In the genomic region with DNA sequence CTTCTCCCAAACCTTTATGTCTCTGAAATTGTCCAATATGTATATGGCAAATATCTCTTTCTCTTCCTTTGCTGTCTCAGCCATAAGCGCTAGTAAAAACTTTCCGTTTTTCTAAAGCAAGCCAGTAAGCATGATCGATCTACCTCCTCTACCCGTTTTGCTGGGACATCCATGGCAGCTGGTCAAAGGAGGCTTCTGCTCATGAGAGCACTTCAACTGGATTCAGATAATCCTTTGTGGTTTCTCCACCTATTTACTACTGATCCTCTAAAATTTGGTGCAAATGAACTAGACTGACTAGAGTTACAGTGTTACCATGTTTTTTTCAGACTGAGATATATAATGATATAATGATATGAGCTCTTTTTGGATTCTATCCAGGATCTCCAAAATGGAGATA, we compare ENCODE assay signal across 17 cellular contexts. TPM values are rescaled to one million over a fixed set of nuclear protein-coding genes. Genes with fewer than 3 reads are reported as not detected.
A peak's percentile ranks its signal among the peaks of the same experiment; 100 is the strongest.
DNase-seq lines count a peak whose midpoint lies in the region; ATAC-seq and FAIRE-seq lines count a peak whose summit lies in the region.
"Had no signal": no experiment of that assay in that cellular context is flagged by ENCODE, and none has a peak within 500 bp of the region (broad histone marks: within the 10 kb centered on the region; RNA-seq: fewer than 3 reads in every experiment).

No MANE protein-coding gene starts in this region.

- H3K27ac Mint-ChIP-seq in activated T-cell treated with anti-CD3 and anti-CD28 coated beads, Interleukin-2, amount 50 U/mL, for 24 hours: peak overlapping the region; percentile 76
- H3K27ac Mint-ChIP-seq in activated T-helper 17 cell treated with anti-CD3 and anti-CD28 coated beads, Interleukin-2, amount 50 U/mL, for 72 hours: peak overlapping the region; percentile 62
- H3K27ac Mint-ChIP-seq in activated naive CD4-positive, alpha-beta T cell treated with anti-CD3 and anti-CD28 coated beads for 36 hours: no peak overlapping the region
- H3K27ac Mint-ChIP-seq: CD8-positive, alpha-beta T cell had no signal

- peaks cover 70% of the 10 kb centered on the region for H3K4me1 Mint-ChIP-seq in activated T-cell treated with anti-CD3 and anti-CD28 coated beads, Interleukin-2, amount 50 U/mL, for 24 hours (ENCODE audit: low read depth)
- peaks cover 39% of the 10 kb centered on the region for H3K4me1 Mint-ChIP-seq in activated T-helper 17 cell treated with anti-CD3 and anti-CD28 coated beads, Interleukin-2, amount 50 U/mL, for 72 hours
- peaks cover 47% of the 10 kb centered on the region for H3K4me1 Mint-ChIP-seq in activated naive CD4-positive, alpha-beta T cell treated with anti-CD3 and anti-CD28 coated beads for 36 hours (ENCODE audit: low read depth)

- CTCF ChIA-PET in activated naive CD4-positive, alpha-beta T cell treated with anti-CD3 and anti-CD28 coated beads for 36 hours (lab: Charles Lee): interaction anchor here (1.5 to 2.1 kb wide), 2 partner anchors 16 to 58 kb away, joined by 4 to 5 read pairs; no protein-coding TSS in a partner anchor

- H3K4me3 Mint-ChIP-seq in activated T-cell treated with anti-CD3 and anti-CD28 coated beads, Interleukin-2, amount 50 U/mL, for 24 hours: no peak overlapping the region
- peak overlapping the region; percentile 9 for H3K4me3 Mint-ChIP-seq in activated T-helper 17 cell treated with anti-CD3 and anti-CD28 coated beads, Interleukin-2, amount 50 U/mL, for 72 hours
- no peak overlapping the region for H3K4me3 Mint-ChIP-seq in activated naive CD4-positive, alpha-beta T cell treated with anti-CD3 and anti-CD28 coated beads for 36 hours
- H3K4me3 Mint-ChIP-seq: CD14-positive monocyte; CD8-positive, alpha-beta T cell had no signal

- H3K36me3 Mint-ChIP-seq in activated T-cell treated with anti-CD3 and anti-CD28 coated beads, Interleukin-2, amount 50 U/mL, for 24 hours (ENCODE audit: low read depth): peaks cover 60% of the 10 kb centered on the region
- peaks cover 53% of the 10 kb centered on the region for H3K36me3 Mint-ChIP-seq in activated T-helper 17 cell treated with anti-CD3 and anti-CD28 coated beads, Interleukin-2, amount 50 U/mL, for 72 hours (ENCODE audit: low read depth)
- H3K36me3 Mint-ChIP-seq in activated naive CD4-positive, alpha-beta T cell treated with anti-CD3 and anti-CD28 coated beads for 36 hours (ENCODE audit: low read depth): peaks cover 2% of the 10 kb centered on the region

- no peak for ATAC-seq in activated T-helper 17 cell treated with anti-CD3 and anti-CD28 coated beads, Interleukin-2, amount 50 U/mL, for 72 hours (replicated peaks)
- ATAC-seq: CD8-positive, alpha-beta T cell; HCT116 had no signal

- no peak for FAIRE-seq in frontal cortex (lab: Jason Lieb, UNC)
- FAIRE-seq: H54, HTR-8/SVneo had no signal

- intact Hi-C loops in activated naive CD4-positive, alpha-beta T cell treated with anti-CD3 and anti-CD28 coated beads for 36 hours (cut with micrococcal nuclease): no loop called here

- H3K27me3 Mint-ChIP-seq in activated T-cell treated with anti-CD3 and anti-CD28 coated beads, Interleukin-2, amount 50 U/mL, for 24 hours: no peaks in the 10 kb centered on the region
- no peaks in the 10 kb centered on the region for H3K27me3 Mint-ChIP-seq in activated T-helper 17 cell treated with anti-CD3 and anti-CD28 coated beads, Interleukin-2, amount 50 U/mL, for 72 hours
- no peaks in the 10 kb centered on the region for H3K27me3 Mint-ChIP-seq in activated naive CD4-positive, alpha-beta T cell treated with anti-CD3 and anti-CD28 coated beads for 36 hours (ENCODE audit: low read depth)

- no peaks in the 10 kb centered on the region for H3K9me3 Mint-ChIP-seq in activated T-cell treated with anti-CD3 and anti-CD28 coated beads, Interleukin-2, amount 50 U/mL, for 24 hours
- H3K9me3 Mint-ChIP-seq in activated T-helper 17 cell treated with anti-CD3 and anti-CD28 coated beads, Interleukin-2, amount 50 U/mL, for 72 hours: no peaks in the 10 kb centered on the region
- no peaks in the 10 kb centered on the region for H3K9me3 Mint-ChIP-seq in activated naive CD4-positive, alpha-beta T cell treated with anti-CD3 and anti-CD28 coated beads for 36 hours
- H3K9me3 Mint-ChIP-seq: CD14-positive monocyte; CD8-positive, alpha-beta T cell had no signal

- peak; percentile 2 for DNase-seq in NCI-H2107 treated with DMSO at 0.1 percent for 48 hours (lab: John Stamatoyannopoulos, UW; ENCODE audit: unreplicated experiment)
- DNase-seq in NCI-H2107 (lab: John Stamatoyannopoulos, UW): no peak
- no peak for DNase-seq in activated T-cell treated with anti-CD3 and anti-CD28 coated beads, Interleukin-2, amount 50 U/mL, for 24 hours
- DNase-seq in activated T-cell treated with anti-CD3 and anti-CD28 coated beads, Interleukin-2, amount 50 U/mL, for 1 hour: no peak
- DNase-seq in activated naive CD4-positive, alpha-beta T cell treated with anti-CD3 and anti-CD28 coated beads for 36 hours: no peak
- no peak for DNase-seq in frontal cortex (ENCODE audit: low spot score in 2 of 2)
- DNase-seq: CD8-positive, alpha-beta T cell; COR-L47; DND-41; GF-D8 had no signal

RNA-seq across cellular contexts. Expression of a gene that starts 42.7 kb away (rescaled TPM):
- 10 to 100 TPM; 28.5 to 38.9 TPM for total RNA-seq in activated T-helper 17 cell treated with anti-CD3 and anti-CD28 coated beads, Interleukin-2, amount 50 U/mL, for 72 hours
- total RNA-seq in activated naive CD4-positive, alpha-beta T cell treated with anti-CD3 and anti-CD28 coated beads for 36 hours: 10 to 100 TPM; 32.1 to 34.5 TPM
- total RNA-seq in frontal cortex: 14.7 TPM

RNA-seq across cellular contexts. Expression of a gene that starts 46.7 kb away (rescaled TPM):
- under 1 TPM in 1 of 2 donors, not detected in 1; 0.17 TPM for total RNA-seq in activated T-helper 17 cell treated with anti-CD3 and anti-CD28 coated beads, Interleukin-2, amount 50 U/mL, for 72 hours
- under 1 TPM in 1 of 2 experiments, not detected in 1; 0.14 TPM for total RNA-seq in activated naive CD4-positive, alpha-beta T cell treated with anti-CD3 and anti-CD28 coated beads for 36 hours
- total RNA-seq in frontal cortex: not detected
- total RNA-seq: A673; CD8-positive, alpha-beta T cell; GM23248 had no signal
